ENCODE assay signal across 1 cellular context in the genomic region with DNA sequence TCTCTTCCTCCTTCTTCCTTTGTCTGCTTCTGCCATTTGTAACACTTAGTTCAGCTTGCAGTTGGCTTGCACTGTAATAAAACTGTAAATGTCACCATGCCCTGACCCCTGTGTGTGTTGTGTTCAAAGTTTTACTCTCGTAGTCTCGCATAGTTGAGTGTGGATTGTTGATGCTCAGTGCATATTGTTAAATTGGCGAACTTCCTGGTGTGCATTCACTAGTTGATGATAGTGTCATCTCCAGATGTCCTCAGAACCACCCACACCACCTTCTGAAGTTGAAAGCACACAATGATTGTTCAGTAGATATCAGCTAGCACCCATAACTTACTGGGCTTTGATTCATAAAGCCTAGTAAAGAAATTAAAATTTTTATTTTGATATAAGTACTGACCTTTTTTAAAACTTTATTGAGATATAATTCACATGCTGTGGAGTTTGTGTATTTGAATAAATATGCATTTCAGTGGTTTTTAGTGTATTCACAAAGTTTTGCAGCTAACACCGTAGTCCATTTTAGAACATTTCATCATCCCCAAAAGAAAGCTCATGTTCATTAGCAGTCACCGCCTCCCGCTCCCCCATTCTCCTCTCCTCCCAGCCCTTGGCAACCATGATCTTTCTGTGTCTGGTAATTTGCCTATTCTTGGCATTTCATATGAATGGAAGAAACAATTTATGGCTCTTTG.
TF ChIP-seq lines count a peak whose summit lies in the region.

No MANE protein-coding gene starts in this region.

TF ChIP-seq in K562, 482 proteins besides CTCF, POLR2A, EP300 and RAD21 (continued from another document):
- TF ChIP-seq CTBP1 (IDR thresholded peaks at IDR 0.05; ENCODE audit: borderline replicate concordance) (peak; percentile 81; the same call in 1 of the 2 replicates), ZNF174 (CRISPR knock-in tag; IDR thresholded peaks at IDR 0.05) (no peak), TEAD4 (IDR thresholded peaks at IDR 0.05; ENCODE audit: low read length) (peak; percentile 54; the same call in 1 of the 2 replicates), TEAD4 (CRISPR knock-in tag; IDR thresholded peaks at IDR 0.05; ENCODE audit: borderline replicate concordance) (no peak), MCM5 (IDR thresholded peaks at IDR 0.05; ENCODE audit: low read depth) (no peak), ZNF217 (CRISPR knock-in tag; IDR thresholded peaks at IDR 0.05) (no peak), MTA3 (IDR thresholded peaks at IDR 0.05; ENCODE audit: borderline replicate concordance) (peak; percentile 57; the same call in 1 of the 2 replicates), NRF1 (conservative IDR thresholded peaks at IDR 0.05 in 1 of 2, IDR thresholded peaks at IDR 0.05 in 1 of 2) (0 out of 4 replicates have a peak, but pooled peaks of 1 of the 2 experiments have one; percentile 21), EP400 (IDR thresholded peaks at IDR 0.05) (peak; percentile 41), ETV1 (tag; conservative IDR thresholded peaks at IDR 0.05; ENCODE audit: low read depth) (0 out of 2 replicates have a peak, but pooled peaks have one; percentile 49), MTA1 (IDR thresholded peaks at IDR 0.05; ENCODE audit: borderline replicate concordance) (peak; percentile 8; the same call in 1 of the 2 replicates), SP2 (IDR thresholded peaks at IDR 0.05; ENCODE audit: extremely low read depth, low read depth, low read length, poor library complexity, severe bottlenecking) (no peak), ZKSCAN1 (IDR thresholded peaks at IDR 0.05; ENCODE audit: low read depth, low read length) (no peak), JUND (IDR thresholded peaks at IDR 0.05; ENCODE audit: borderline replicate concordance, low read depth, low read length) (peak; percentile 19; the same call in 1 of the 2 replicates), JUND (tag; IDR thresholded peaks at IDR 0.05; ENCODE audit: borderline replicate concordance, low read depth, low read length) (0 out of 3 replicates have a peak, but pooled peaks have one; percentile 34), ARID1B (IDR thresholded peaks at IDR 0.05) (peak; percentile 19; the same call in 1 of the 2 replicates), BACH1 (tag; IDR thresholded peaks at IDR 0.05) (0 out of 2 replicates have a peak, but pooled peaks have one; percentile 23)
- TF ChIP-seq, protein P1, sequence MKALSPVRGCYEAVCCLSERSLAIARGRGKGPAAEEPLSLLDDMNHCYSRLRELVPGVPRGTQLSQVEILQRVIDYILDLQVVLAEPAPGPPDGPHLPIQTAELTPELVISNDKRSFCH (CRISPR knock-in tag; IDR thresholded peaks at IDR 0.05): no peak
- TF ChIP-seq, protein P1 (tag; IDR thresholded peaks at IDR 0.05): 0 out of 2 replicates have a peak, but pooled peaks have one; percentile 27
- TF ChIP-seq, protein P2, sequence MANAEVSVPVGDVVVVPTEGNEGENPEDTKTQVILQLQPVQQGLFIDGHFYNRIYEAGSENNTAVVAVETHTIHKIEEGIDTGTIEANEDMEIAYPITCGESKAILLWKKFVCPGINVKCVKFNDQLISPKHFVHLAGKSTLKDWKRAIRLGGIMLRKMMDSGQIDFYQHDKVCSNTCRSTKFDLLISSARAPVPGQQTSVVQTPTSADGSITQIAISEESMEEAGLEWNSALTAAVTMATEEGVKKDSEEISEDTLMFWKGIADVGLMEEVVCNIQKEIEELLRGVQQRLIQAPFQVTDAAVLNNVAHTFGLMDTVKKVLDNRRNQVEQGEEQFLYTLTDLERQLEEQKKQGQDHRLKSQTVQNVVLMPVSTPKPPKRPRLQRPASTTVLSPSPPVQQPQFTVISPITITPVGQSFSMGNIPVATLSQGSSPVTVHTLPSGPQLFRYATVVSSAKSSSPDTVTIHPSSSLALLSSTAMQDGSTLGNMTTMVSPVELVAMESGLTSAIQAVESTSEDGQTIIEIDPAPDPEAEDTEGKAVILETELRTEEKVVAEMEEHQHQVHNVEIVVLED (CRISPR knock-in tag; IDR thresholded peaks at IDR 0.05): no peak
- TF ChIP-seq, protein P3, sequence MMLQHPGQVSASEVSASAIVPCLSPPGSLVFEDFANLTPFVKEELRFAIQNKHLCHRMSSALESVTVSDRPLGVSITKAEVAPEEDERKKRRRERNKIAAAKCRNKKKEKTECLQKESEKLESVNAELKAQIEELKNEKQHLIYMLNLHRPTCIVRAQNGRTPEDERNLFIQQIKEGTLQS (IDR thresholded peaks at IDR 0.05): peak; percentile 88
- TF ChIP-seq, protein P3 (CRISPR knock-in tag; conservative IDR thresholded peaks at IDR 0.05): no peak
